1 cellular context compared by ENCODE assay signal in genomic region chrX:1453951-1454785, GRCh38.
A peak's percentile ranks its signal among the peaks of the same experiment; 100 is the strongest.
TF ChIP-seq lines count a peak whose summit lies in the region.

No MANE protein-coding gene starts in this region.

TF ChIP-seq in HepG2, 621 proteins besides CTCF, POLR2A, EP300 and RAD21 (continued from another document and continues in another):
- TF ChIP-seq ZNF275 (CRISPR knock-in tag; IDR thresholded peaks at IDR 0.05; ENCODE audit: borderline replicate concordance) (no peak), IRX3 (CRISPR knock-in tag; IDR thresholded peaks at IDR 0.05; ENCODE audit: borderline replicate concordance, low read depth) (no peak), YEATS4 (CRISPR knock-in tag; IDR thresholded peaks at IDR 0.05; ENCODE audit: borderline replicate concordance) (0 out of 2 replicates have a peak, but pooled peaks have one; percentile 24), TCF12 (IDR thresholded peaks at IDR 0.05) (no peak), TCF12 (CRISPR knock-in tag; IDR thresholded peaks at IDR 0.05) (no peak), MZF1 (CRISPR knock-in tag; IDR thresholded peaks at IDR 0.05; ENCODE audit: borderline replicate concordance) (no peak), HNRNPL (IDR thresholded peaks at IDR 0.05; ENCODE audit: low read depth, low read length) (no peak), JUND (CRISPR knock-in tag; IDR thresholded peaks at IDR 0.05) (no peak), ZSCAN12 (CRISPR knock-in tag; IDR thresholded peaks at IDR 0.05) (no peak), FOXP4 (CRISPR knock-in tag; IDR thresholded peaks at IDR 0.05) (no peak), ZNF326 (CRISPR knock-in tag; IDR thresholded peaks at IDR 0.05; ENCODE audit: borderline replicate concordance) (no peak), ZNF543 (CRISPR knock-in tag; IDR thresholded peaks at IDR 0.05) (no peak), ZNF224 (CRISPR knock-in tag; IDR thresholded peaks at IDR 0.05) (no peak), SNRNP70 (IDR thresholded peaks at IDR 0.05; ENCODE audit: low read depth, low read length) (no peak), CSRNP2 (CRISPR knock-in tag; conservative IDR thresholded peaks at IDR 0.05; ENCODE audit: low read depth) (no peak), FOXA3 (CRISPR knock-in tag; IDR thresholded peaks at IDR 0.05) (no peak), ZNF772 (CRISPR knock-in tag; IDR thresholded peaks at IDR 0.05) (no peak), SMARCC2 (IDR thresholded peaks at IDR 0.05) (no peak), NR3C1 (CRISPR knock-in tag; IDR thresholded peaks at IDR 0.05) (no peak), IRF1 (CRISPR knock-in tag; IDR thresholded peaks at IDR 0.05; ENCODE audit: low read depth) (no peak), CCAR2 (optimal IDR thresholded peaks at IDR 0.05; ENCODE audit: low read depth, low read length) (no peak), ZNF10 (CRISPR knock-in tag; IDR thresholded peaks at IDR 0.05; ENCODE audit: borderline replicate concordance, low read depth) (no peak), ZNF337 (CRISPR knock-in tag; IDR thresholded peaks at IDR 0.05; ENCODE audit: borderline replicate concordance, low read depth) (no peak), ZNF431 (CRISPR knock-in tag; IDR thresholded peaks at IDR 0.05; ENCODE audit: borderline replicate concordance, low read depth) (no peak), ZNF781 (CRISPR knock-in tag; IDR thresholded peaks at IDR 0.05; ENCODE audit: borderline replicate concordance, not compliant biosample characterization) (no peak), ZBTB25 (CRISPR knock-in tag; IDR thresholded peaks at IDR 0.05) (0 out of 2 replicates have a peak, but pooled peaks have one; percentile 26), CEBPZ (IDR thresholded peaks at IDR 0.05; ENCODE audit: low read length) (no peak), GABPB1 (CRISPR knock-in tag; IDR thresholded peaks at IDR 0.05) (peak; percentile 54; the same call in 1 of the 2 replicates), AHR (CRISPR knock-in tag; IDR thresholded peaks at IDR 0.05) (0 out of 2 replicates have a peak, but pooled peaks have one; percentile 53), ZFP36 (IDR thresholded peaks at IDR 0.05; ENCODE audit: borderline replicate concordance, low read depth, low read length, partially characterized antibody) (no peak), ZNF276 (CRISPR knock-in tag; IDR thresholded peaks at IDR 0.05; ENCODE audit: low read depth) (no peak), GMEB2 (CRISPR knock-in tag; IDR thresholded peaks at IDR 0.05; ENCODE audit: low read depth) (no peak), ZNF788 (CRISPR knock-in tag; IDR thresholded peaks at IDR 0.05; ENCODE audit: borderline replicate concordance) (no peak), EEA1 (CRISPR knock-in tag; IDR thresholded peaks at IDR 0.05; ENCODE audit: borderline replicate concordance) (no peak), ZSCAN9 (CRISPR knock-in tag; IDR thresholded peaks at IDR 0.05; ENCODE audit: borderline replicate concordance) (no peak), NCOA5 (CRISPR knock-in tag; IDR thresholded peaks at IDR 0.05) (no peak), SP140L (CRISPR knock-in tag; IDR thresholded peaks at IDR 0.05; ENCODE audit: borderline replicate concordance) (no peak), KLF11 (CRISPR knock-in tag; IDR thresholded peaks at IDR 0.05) (no peak)
- TF ChIP-seq, protein P1, sequence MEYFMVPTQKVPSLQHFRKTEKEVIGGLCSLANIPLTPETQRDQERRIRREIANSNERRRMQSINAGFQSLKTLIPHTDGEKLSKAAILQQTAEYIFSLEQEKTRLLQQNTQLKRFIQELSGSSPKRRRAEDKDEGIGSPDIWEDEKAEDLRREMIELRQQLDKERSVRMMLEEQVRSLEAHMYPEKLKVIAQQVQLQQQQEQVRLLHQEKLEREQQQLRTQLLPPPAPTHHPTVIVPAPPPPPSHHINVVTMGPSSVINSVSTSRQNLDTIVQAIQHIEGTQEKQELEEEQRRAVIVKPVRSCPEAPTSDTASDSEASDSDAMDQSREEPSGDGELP (IDR thresholded peaks at IDR 0.05; ENCODE audit: borderline replicate concordance, low read depth) = no peak
- TF ChIP-seq, protein P2, sequence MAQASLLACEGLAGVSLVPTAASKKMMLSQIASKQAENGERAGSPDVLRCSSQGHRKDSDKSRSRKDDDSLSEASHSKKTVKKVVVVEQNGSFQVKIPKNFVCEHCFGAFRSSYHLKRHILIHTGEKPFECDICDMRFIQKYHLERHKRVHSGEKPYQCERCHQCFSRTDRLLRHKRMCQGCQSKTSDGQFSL (CRISPR knock-in tag; IDR thresholded peaks at IDR 0.05) = peak; percentile 43; the same call in 1 of the 2 replicates
- TF ChIP-seq, protein P3, sequence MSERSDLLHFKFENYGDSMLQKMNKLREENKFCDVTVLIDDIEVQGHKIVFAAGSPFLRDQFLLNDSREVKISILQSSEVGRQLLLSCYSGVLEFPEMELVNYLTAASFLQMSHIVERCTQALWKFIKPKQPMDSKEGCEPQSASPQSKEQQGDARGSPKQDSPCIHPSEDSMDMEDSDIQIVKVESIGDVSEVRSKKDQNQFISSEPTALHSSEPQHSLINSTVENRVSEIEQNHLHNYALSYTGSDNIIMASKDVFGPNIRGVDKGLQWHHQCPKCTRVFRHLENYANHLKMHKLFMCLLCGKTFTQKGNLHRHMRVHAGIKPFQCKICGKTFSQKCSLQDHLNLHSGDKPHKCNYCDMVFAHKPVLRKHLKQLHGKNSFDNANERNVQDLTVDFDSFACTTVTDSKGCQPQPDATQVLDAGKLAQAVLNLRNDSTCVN (CRISPR knock-in tag; IDR thresholded peaks at IDR 0.05; ENCODE audit: borderline replicate concordance) = no peak
- TF ChIP-seq, protein P4, sequence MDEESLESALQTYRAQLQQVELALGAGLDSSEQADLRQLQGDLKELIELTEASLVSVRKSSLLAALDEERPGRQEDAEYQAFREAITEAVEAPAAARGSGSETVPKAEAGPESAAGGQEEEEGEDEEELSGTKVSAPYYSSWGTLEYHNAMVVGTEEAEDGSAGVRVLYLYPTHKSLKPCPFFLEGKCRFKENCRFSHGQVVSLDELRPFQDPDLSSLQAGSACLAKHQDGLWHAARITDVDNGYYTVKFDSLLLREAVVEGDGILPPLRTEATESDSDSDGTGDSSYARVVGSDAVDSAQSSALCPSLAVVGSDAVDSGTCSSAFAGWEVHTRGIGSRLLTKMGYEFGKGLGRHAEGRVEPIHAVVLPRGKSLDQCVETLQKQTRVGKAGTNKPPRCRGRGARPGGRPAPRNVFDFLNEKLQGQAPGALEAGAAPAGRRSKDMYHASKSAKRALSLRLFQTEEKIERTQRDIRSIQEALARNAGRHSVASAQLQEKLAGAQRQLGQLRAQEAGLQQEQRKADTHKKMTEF (CRISPR knock-in tag; IDR thresholded peaks at IDR 0.05) = peak; percentile 37; the same call in 1 of the 2 replicates
- TF ChIP-seq, protein P5, sequence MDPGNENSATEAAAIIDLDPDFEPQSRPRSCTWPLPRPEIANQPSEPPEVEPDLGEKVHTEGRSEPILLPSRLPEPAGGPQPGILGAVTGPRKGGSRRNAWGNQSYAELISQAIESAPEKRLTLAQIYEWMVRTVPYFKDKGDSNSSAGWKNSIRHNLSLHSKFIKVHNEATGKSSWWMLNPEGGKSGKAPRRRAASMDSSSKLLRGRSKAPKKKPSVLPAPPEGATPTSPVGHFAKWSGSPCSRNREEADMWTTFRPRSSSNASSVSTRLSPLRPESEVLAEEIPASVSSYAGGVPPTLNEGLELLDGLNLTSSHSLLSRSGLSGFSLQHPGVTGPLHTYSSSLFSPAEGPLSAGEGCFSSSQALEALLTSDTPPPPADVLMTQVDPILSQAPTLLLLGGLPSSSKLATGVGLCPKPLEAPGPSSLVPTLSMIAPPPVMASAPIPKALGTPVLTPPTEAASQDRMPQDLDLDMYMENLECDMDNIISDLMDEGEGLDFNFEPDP (CRISPR knock-in tag; conservative IDR thresholded peaks at IDR 0.05) = no peak
